8 cellular contexts compared by ENCODE assay signal in the genomic region with DNA sequence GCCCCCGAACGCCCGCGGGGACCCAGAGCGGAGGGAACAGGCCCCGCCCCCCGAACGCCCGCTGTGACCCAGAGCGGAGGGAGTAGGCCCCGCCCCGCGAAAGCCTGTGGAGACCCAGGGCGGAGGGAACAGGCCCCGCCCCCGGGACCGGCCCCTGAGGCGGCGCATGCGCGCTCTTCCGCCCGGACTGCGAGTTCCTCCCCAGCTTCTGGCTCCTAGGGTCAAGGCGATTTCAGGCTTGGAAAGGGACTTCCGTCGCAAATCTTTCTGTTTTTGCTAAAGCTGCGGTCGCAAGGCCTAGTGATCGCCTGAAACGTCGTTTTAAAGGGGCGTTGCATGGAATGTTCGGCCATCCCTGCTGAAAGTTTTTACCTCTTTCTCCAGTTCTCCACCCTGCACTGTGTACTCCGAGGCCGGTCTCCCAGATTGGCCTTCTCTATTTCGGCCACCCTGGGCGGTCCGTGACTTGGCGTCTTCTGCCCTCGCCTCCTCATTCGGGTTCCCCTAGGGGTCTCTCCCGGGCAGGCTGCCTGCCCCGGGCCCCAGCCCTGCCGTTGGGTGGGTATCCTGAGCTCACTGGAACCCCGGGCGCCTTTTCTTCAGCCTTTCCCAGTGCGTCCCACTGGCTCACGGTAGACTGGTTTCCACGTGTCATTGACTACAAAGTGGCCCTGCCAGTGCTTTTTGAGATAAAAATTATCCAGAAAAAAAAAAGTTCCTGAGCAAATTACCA. TPM values are rescaled to one million over a fixed set of nuclear protein-coding genes. Genes with fewer than 3 reads are reported as not detected.
DNase-seq lines count a peak whose midpoint lies in the region; ATAC-seq and TF ChIP-seq lines count a peak whose summit lies in the region.

No MANE protein-coding gene starts in this region.

- H3K36me3 Mint-ChIP-seq in activated T-helper 2 cell treated with anti-CD3 and anti-CD28 coated beads, Interferon-gamma antibody, Interleukin-2, Interleukin-4, amounts not matched to agents 10 μg/mL and 5 μg/mL and 100 μg/mL, durations not matched to agents 14 hours and 24 hours and 36 hours (ENCODE audit: low read depth) = no peaks in the 10 kb centered on the region
- no peaks in the 10 kb centered on the region for H3K36me3 Mint-ChIP-seq in natural killer cell treated with Interleukin-12 subunit alpha and Interleukin-12 subunit beta and Interleukin-15 and Interleukin-18, amount 100 ng/mL, for 72 hours

- H3K4me3 ChIP-seq in LNCaP clone FGC (ENCODE audit: low read depth, low read length) = peak overlapping the region; percentile 70

- peaks cover 22% of the 10 kb centered on the region for H3K4me1 Mint-ChIP-seq in activated T-helper 2 cell treated with anti-CD3 and anti-CD28 coated beads, Interferon-gamma antibody, Interleukin-2, Interleukin-4, amounts not matched to agents 10 μg/mL and 5 μg/mL and 100 μg/mL, durations not matched to agents 14 hours and 24 hours and 36 hours (ENCODE audit: low read depth)
- peaks cover 17 to 37% of the 10 kb centered on the region in 2 donors for H3K4me1 Mint-ChIP-seq in natural killer cell treated with Interleukin-12 subunit alpha and Interleukin-12 subunit beta and Interleukin-15 and Interleukin-18, amount 100 ng/mL, for 72 hours (ENCODE audit: low read depth in 2 of 2)

- H3K27ac Mint-ChIP-seq in activated T-helper 2 cell treated with anti-CD3 and anti-CD28 coated beads, Interferon-gamma antibody, Interleukin-2, Interleukin-4, amounts not matched to agents 10 μg/mL and 5 μg/mL and 100 μg/mL, durations not matched to agents 14 hours and 24 hours and 36 hours = peak overlapping the region; percentile 78
- H3K27ac Mint-ChIP-seq in natural killer cell treated with Interleukin-12 subunit alpha and Interleukin-12 subunit beta and Interleukin-15 and Interleukin-18, amount 100 ng/mL, for 72 hours = peak overlapping the region; percentile 70 to 72

- ATAC-seq in natural killer cell treated with Interleukin-12 subunit alpha and Interleukin-12 subunit beta and Interleukin-15 and Interleukin-18, amount 100 ng/mL, for 72 hours = peak; percentile 99 to 100

- intact Hi-C loops in activated T-helper 2 cell treated with anti-CD3 and anti-CD28 coated beads, Interferon-gamma antibody, Interleukin-2, Interleukin-4, amounts not matched to agents 10 μg/mL and 5 μg/mL and 100 μg/mL, durations not matched to agents 14 hours and 24 hours and 36 hours (cut with micrococcal nuclease) = loop anchor here (1.0 to 10.0 kb wide), 3 partner anchors 328 to 832 kb away; a partner anchor contains a TSS

- peak; percentile 97 for DNase-seq in EH (ENCODE audit: low read depth)
- peak; percentile 81 for DNase-seq in GOT3 (lab: John Stamatoyannopoulos, UW)
- DNase-seq in LNCaP clone FGC (ENCODE audit: low read depth) = peak; percentile 72
- DNase-seq in RPMI8226 = peak; percentile 99
- DNase-seq in activated T-helper 2 cell treated with anti-CD3 and anti-CD28 coated beads, Interferon-gamma antibody, Interleukin-2, Interleukin-4, amounts not matched to agents 10 μg/mL and 5 μg/mL and 100 μg/mL, durations not matched to agents 14 hours and 24 hours and 36 hours (ENCODE audit: low spot score) = peak; percentile 94
- DNase-seq in fibroblast of peridontal ligament (ENCODE audit: extremely low read depth) = peak; percentile 91
- DNase-seq in natural killer cell treated with Interleukin-12 subunit alpha and Interleukin-12 subunit beta and Interleukin-15 and Interleukin-18, amount 100 ng/mL, for 72 hours (ENCODE audit: low spot score) = peak; percentile 100
- peak; percentile 99 for DNase-seq in stimulated activated naive CD4-positive, alpha-beta T cell treated with Interleukin-2 at 50 U/mL for 16 hours (lab: John Stamatoyannopoulos, UW)

- no peaks in the 10 kb centered on the region for H3K9me3 Mint-ChIP-seq in activated T-helper 2 cell treated with anti-CD3 and anti-CD28 coated beads, Interferon-gamma antibody, Interleukin-2, Interleukin-4, amounts not matched to agents 10 μg/mL and 5 μg/mL and 100 μg/mL, durations not matched to agents 14 hours and 24 hours and 36 hours
- H3K9me3 Mint-ChIP-seq in natural killer cell treated with Interleukin-12 subunit alpha and Interleukin-12 subunit beta and Interleukin-15 and Interleukin-18, amount 100 ng/mL, for 72 hours = no peaks in the 10 kb centered on the region

- H3K4me3 Mint-ChIP-seq in activated T-helper 2 cell treated with anti-CD3 and anti-CD28 coated beads, Interferon-gamma antibody, Interleukin-2, Interleukin-4, amounts not matched to agents 10 μg/mL and 5 μg/mL and 100 μg/mL, durations not matched to agents 14 hours and 24 hours and 36 hours (ENCODE audit: low read depth) = peak overlapping the region; percentile 79
- peak overlapping the region; percentile 89 for H3K4me3 Mint-ChIP-seq in natural killer cell treated with Interleukin-12 subunit alpha and Interleukin-12 subunit beta and Interleukin-15 and Interleukin-18, amount 100 ng/mL, for 72 hours

- TF ChIP-seq CTCF in LNCaP clone FGC (IDR thresholded peaks at IDR 0.05; ENCODE audit: control insufficient read depth, extremely low read depth, insufficient read depth) = no peak

- no peaks in the 10 kb centered on the region for H3K27me3 Mint-ChIP-seq in activated T-helper 2 cell treated with anti-CD3 and anti-CD28 coated beads, Interferon-gamma antibody, Interleukin-2, Interleukin-4, amounts not matched to agents 10 μg/mL and 5 μg/mL and 100 μg/mL, durations not matched to agents 14 hours and 24 hours and 36 hours (ENCODE audit: low read depth)
- no peaks in the 10 kb centered on the region for H3K27me3 Mint-ChIP-seq in natural killer cell treated with Interleukin-12 subunit alpha and Interleukin-12 subunit beta and Interleukin-15 and Interleukin-18, amount 100 ng/mL, for 72 hours

RNA-seq across cellular contexts. Expression of a gene that starts 0.4 kb away (rescaled TPM):
- total RNA-seq in activated T-helper 2 cell treated with anti-CD3 and anti-CD28 coated beads, Interferon-gamma antibody, Interleukin-2, Interleukin-4, amounts not matched to agents 10 μg/mL and 5 μg/mL and 100 μg/mL, durations not matched to agents 14 hours and 24 hours and 36 hours = 6.2 and 7.1 TPM in 2 replicates
- 1 to 10 TPM; 5.4 to 8.8 TPM for total RNA-seq in natural killer cell treated with Interleukin-12 subunit alpha and Interleukin-12 subunit beta and Interleukin-15 and Interleukin-18, amount 100 ng/mL, for 72 hours

Comparison
In these comparisons a context has a peak if more than half of its experiments do, and no peak if none do; other contexts are left out.
1. Peak in every context shown above with its lines: DNase-seq, ATAC-seq and H3K4me3 ChIP-seq.